In the genomic region with DNA sequence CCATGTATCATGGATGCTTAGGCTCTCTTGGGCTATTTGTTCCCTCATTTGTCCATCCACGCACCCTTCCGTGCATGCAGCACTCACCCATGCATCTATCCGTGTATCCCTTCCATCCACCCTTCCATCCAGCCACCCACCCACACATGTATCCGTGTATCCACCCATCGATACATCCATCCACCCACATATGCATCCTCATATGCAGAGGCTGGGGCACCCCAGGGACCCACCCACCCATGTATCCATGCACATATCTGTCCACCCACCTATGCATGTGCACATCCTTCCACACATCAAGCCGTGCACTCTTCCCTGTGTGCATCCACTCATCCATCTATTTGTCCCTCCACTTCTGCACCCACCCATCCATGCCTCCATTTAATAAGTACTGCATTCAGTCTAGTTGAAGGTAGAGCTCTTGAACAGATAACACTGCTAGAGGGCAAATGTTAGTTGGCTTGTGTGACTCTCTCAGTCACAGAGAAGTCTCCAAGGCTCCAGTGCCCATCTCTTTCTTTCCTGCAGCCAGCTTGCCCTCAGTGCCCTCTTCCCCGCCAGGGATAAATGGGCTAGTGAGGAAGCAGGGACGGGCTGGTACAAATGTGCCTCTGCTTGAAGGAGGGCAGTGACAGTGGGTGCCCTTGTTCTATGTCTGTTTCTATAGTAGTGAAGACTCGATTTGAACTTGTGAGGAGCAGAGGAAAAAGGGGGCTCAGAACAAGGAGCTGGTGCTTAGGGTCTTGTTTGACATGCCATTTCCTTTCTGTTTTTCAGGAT, we compare ENCODE assay signal across 17 cellular contexts.
DNase-seq lines count a peak whose midpoint lies in the region; ATAC-seq and TF ChIP-seq lines count a peak whose summit lies in the region.
"Had no signal": no experiment of that assay in that cellular context is flagged by ENCODE, and none has a peak within 500 bp of the region (broad histone marks: within the 10 kb centered on the region; RNA-seq: fewer than 3 reads in every experiment).

No MANE protein-coding gene starts in this region.

- intact Hi-C loops in cardiac septum (cut with DNase I) (loop anchor here (10.0 kb wide), 1 partner anchor 124 kb away; no protein-coding TSS in a partner anchor), Right ventricle myocardium inferior (cut with DNase I) (loop anchor here (10.0 kb wide), 1 partner anchor 114 kb away; no protein-coding TSS in a partner anchor), mammary epithelial cell (cut with micrococcal nuclease) (no loop called here)

- DNase-seq in cardiac septum (ENCODE audit: low spot score) (peak; percentile 15), Right ventricle myocardium inferior (ENCODE audit: missing footprints) (no peak), endothelial cell (ENCODE audit: low spot score) (no peak), mammary epithelial cell (no peak), NCI-H524 treated with DMSO at 0.1 percent for 48 hours (lab: John Stamatoyannopoulos, UW) (no peak), NCI-H510A (lab: John Stamatoyannopoulos, UW) (no peak)
- no peak for DNase-seq in activated CD4-positive, alpha-beta memory T cell treated with anti-CD3 and anti-CD28 coated beads, Interleukin-2, amount 10 ng/mL, durations not matched to agents 7 days and 5 days
- DNase-seq in stimulated activated naive CD8-positive, alpha-beta T cell treated with anti-CD3 and anti-CD28 coated beads, Interleukin-15, amount 100 ng/mL, for 72 hours: no peak
- DNase-seq: activated CD4-positive, CD25-positive, alpha-beta regulatory T cell treated with anti-CD3 and anti-CD28 coated beads, Interleukin-2, amount 50 U/mL, for 72 hours; cortex of kidney; DMS79 treated with DMSO at 0.1 percent for 48 hours; NCI-H187; NCI-H510A treated with DMSO at 0.1 percent for 48 hours; PC-3 had no signal

- H3K27ac ChIP-seq in mammary epithelial cell (ENCODE audit: insufficient read depth, low read depth, low read length): no peak overlapping the region
- H3K27ac ChIP-seq: esophagus muscularis mucosa, prostate gland had no signal

- in situ Hi-C loops in mammary epithelial cell (cut with MboI; ENCODE audit: low sequenced_read_pairs in 2 of 2): no loop called here

- H3K9ac ChIP-seq in mammary epithelial cell (ENCODE audit: insufficient read depth, low read length): no peak overlapping the region

- no peaks in the 10 kb centered on the region for H3K9me3 ChIP-seq in mammary epithelial cell (replicated peaks; ENCODE audit: insufficient read depth, low read length)
- H3K9me3 ChIP-seq: esophagus muscularis mucosa, heart left ventricle, prostate gland had no signal

- ATAC-seq in Right ventricle myocardium inferior: no peak
- no peak for ATAC-seq in stimulated activated naive CD8-positive, alpha-beta T cell treated with anti-CD3 and anti-CD28 coated beads, Interleukin-15, amount 100 ng/mL, for 72 hours
- ATAC-seq: heart left ventricle had no signal

- no peaks in the 10 kb centered on the region for H3K27me3 Mint-ChIP-seq in activated CD4-positive, alpha-beta memory T cell treated with anti-CD3 and anti-CD28 coated beads, Interleukin-2, amount 10 ng/mL, durations not matched to agents 7 days and 5 days
- H3K27me3 Mint-ChIP-seq in endothelial cell (ENCODE audit: unreplicated experiment): peaks cover 31% of the 10 kb centered on the region
- no peaks in the 10 kb centered on the region for H3K27me3 Mint-ChIP-seq in stimulated activated naive CD8-positive, alpha-beta T cell treated with anti-CD3 and anti-CD28 coated beads, Interleukin-15, amount 100 ng/mL, for 72 hours

- CTCF ChIA-PET in activated CD4-positive, alpha-beta memory T cell treated with anti-CD3 and anti-CD28 coated beads, Interleukin-2, amount 10 ng/mL, durations not matched to agents 7 days and 5 days (lab: Charles Lee): interaction anchor here (1.1 to 1.4 kb wide), 2 partner anchors 15 to 142 kb away, joined by 3 read pairs; no protein-coding TSS in a partner anchor
- CTCF ChIA-PET in mammary epithelial cell (lab: Charles Lee; ENCODE audit: low non-redundant PET): no interaction called here

- BruUV-seq in mammary epithelial cell (replicated peaks; lab: Mats Ljungman, UMichigan): no TSS peak

- no peak overlapping the region for H2AFZ ChIP-seq in mammary epithelial cell (ENCODE audit: low read depth, low read length)

- no peaks in the 10 kb centered on the region for H3K9me3 Mint-ChIP-seq in activated CD4-positive, alpha-beta memory T cell treated with anti-CD3 and anti-CD28 coated beads, Interleukin-2, amount 10 ng/mL, durations not matched to agents 7 days and 5 days
- H3K9me3 Mint-ChIP-seq in endothelial cell (ENCODE audit: unreplicated experiment): no peaks in the 10 kb centered on the region
- no peaks in the 10 kb centered on the region for H3K9me3 Mint-ChIP-seq in stimulated activated naive CD8-positive, alpha-beta T cell treated with anti-CD3 and anti-CD28 coated beads, Interleukin-15, amount 100 ng/mL, for 72 hours

- peaks cover 3% of the 10 kb centered on the region for H3K4me1 ChIP-seq in mammary epithelial cell (ENCODE audit: insufficient read depth, low read length)
- H3K4me1 ChIP-seq: prostate gland had no signal

- H3K36me3 ChIP-seq in mammary epithelial cell (ENCODE audit: insufficient read depth, low read length): no peaks in the 10 kb centered on the region
- H3K36me3 ChIP-seq: prostate gland had no signal

- no peaks in the 10 kb centered on the region for H3K79me2 ChIP-seq in mammary epithelial cell (ENCODE audit: insufficient read depth, low read length)

- H3K27me3 ChIP-seq in mammary epithelial cell (ENCODE audit: insufficient read depth, low read length): peaks cover 14% of the 10 kb centered on the region

- peak overlapping the region; percentile 74 for H3K4me3 Mint-ChIP-seq in activated CD4-positive, alpha-beta memory T cell treated with anti-CD3 and anti-CD28 coated beads, Interleukin-2, amount 10 ng/mL, durations not matched to agents 7 days and 5 days
- H3K4me3 Mint-ChIP-seq in endothelial cell (ENCODE audit: unreplicated experiment): peak overlapping the region; percentile 33
- H3K4me3 Mint-ChIP-seq in stimulated activated naive CD8-positive, alpha-beta T cell treated with anti-CD3 and anti-CD28 coated beads, Interleukin-15, amount 100 ng/mL, for 72 hours: peak overlapping the region; percentile 87 to 88

- TF ChIP-seq CTCF in endothelial cell (IDR thresholded peaks at IDR 0.05; ENCODE audit: unreplicated experiment) (no peak), mammary epithelial cell (conservative IDR thresholded peaks at IDR 0.05 in 1 of 2, IDR thresholded peaks at IDR 0.05 in 1 of 2; ENCODE audit: extremely low read depth in 1 of 2, insufficient read depth in 1 of 2, low read depth in 1 of 2, low read length in 2 of 2) (no peak)

- no peak overlapping the region for H3K4me2 ChIP-seq in mammary epithelial cell (ENCODE audit: insufficient read depth, low read depth, low read length)

- H4K20me1 ChIP-seq in mammary epithelial cell (ENCODE audit: insufficient read depth, low read length): no peaks in the 10 kb centered on the region

- peak overlapping the region; percentile 59 for H3K27ac Mint-ChIP-seq in activated CD4-positive, alpha-beta memory T cell treated with anti-CD3 and anti-CD28 coated beads, Interleukin-2, amount 10 ng/mL, durations not matched to agents 7 days and 5 days
- peak overlapping the region; percentile 15 for H3K27ac Mint-ChIP-seq in endothelial cell (ENCODE audit: unreplicated experiment)
- H3K27ac Mint-ChIP-seq in stimulated activated naive CD8-positive, alpha-beta T cell treated with anti-CD3 and anti-CD28 coated beads, Interleukin-15, amount 100 ng/mL, for 72 hours: peak overlapping the region in 1 of 2 donors; percentile 23

- no peak overlapping the region for H3K4me3 ChIP-seq in mammary epithelial cell (replicated peaks in 1 of 3; ENCODE audit: insufficient read depth in 1 of 3, low read depth in 2 of 3, low read length in 3 of 3)

- POLR2A ChIA-PET in activated CD4-positive, alpha-beta memory T cell treated with anti-CD3 and anti-CD28 coated beads, Interleukin-2, amount 10 ng/mL, durations not matched to agents 7 days and 5 days (lab: Charles Lee): interaction anchor here (1.1 to 2.1 kb wide), 3 partner anchors 10 to 121 kb away, joined by 4 to 6 read pairs (median 5); no protein-coding TSS in a partner anchor

- peaks cover 34% of the 10 kb centered on the region for H3K4me1 Mint-ChIP-seq in activated CD4-positive, alpha-beta memory T cell treated with anti-CD3 and anti-CD28 coated beads, Interleukin-2, amount 10 ng/mL, durations not matched to agents 7 days and 5 days
- H3K4me1 Mint-ChIP-seq in endothelial cell (ENCODE audit: unreplicated experiment): peaks cover 4% of the 10 kb centered on the region
- peaks cover 34% of the 10 kb centered on the region for H3K4me1 Mint-ChIP-seq in stimulated activated naive CD8-positive, alpha-beta T cell treated with anti-CD3 and anti-CD28 coated beads, Interleukin-15, amount 100 ng/mL, for 72 hours

- H3K36me3 Mint-ChIP-seq in activated CD4-positive, alpha-beta memory T cell treated with anti-CD3 and anti-CD28 coated beads, Interleukin-2, amount 10 ng/mL, durations not matched to agents 7 days and 5 days (ENCODE audit: low read depth): peaks cover 45% of the 10 kb centered on the region
- H3K36me3 Mint-ChIP-seq in endothelial cell (ENCODE audit: low read depth, unreplicated experiment): peaks cover 16% of the 10 kb centered on the region

- dilution Hi-C loops in mammary epithelial cell (cut with HindIII; ENCODE audit: low sequenced_read_pairs): no loop called here

- 89% methylated on average over 5 of the region's 9 CpGs for WGBS in mammary epithelial cell (ENCODE audit: low coverage, missing lambda C conversion rate)

Comparison
In these comparisons a context has a peak if more than half of its experiments do, and no peak if none do; other contexts are left out.
1. H3K4me3 Mint-ChIP-seq: peak in every context shown above with its lines; median percentile 88 in stimulated activated naive CD8-positive, alpha-beta T cell treated with anti-CD3 and anti-CD28 coated beads, Interleukin-15, amount 100 ng/mL, for 72 hours; 74 in activated CD4-positive, alpha-beta memory T cell treated with anti-CD3 and anti-CD28 coated beads, Interleukin-2, amount 10 ng/mL, durations not matched to agents 7 days and 5 days; 33 in endothelial cell.